In the genomic region with DNA sequence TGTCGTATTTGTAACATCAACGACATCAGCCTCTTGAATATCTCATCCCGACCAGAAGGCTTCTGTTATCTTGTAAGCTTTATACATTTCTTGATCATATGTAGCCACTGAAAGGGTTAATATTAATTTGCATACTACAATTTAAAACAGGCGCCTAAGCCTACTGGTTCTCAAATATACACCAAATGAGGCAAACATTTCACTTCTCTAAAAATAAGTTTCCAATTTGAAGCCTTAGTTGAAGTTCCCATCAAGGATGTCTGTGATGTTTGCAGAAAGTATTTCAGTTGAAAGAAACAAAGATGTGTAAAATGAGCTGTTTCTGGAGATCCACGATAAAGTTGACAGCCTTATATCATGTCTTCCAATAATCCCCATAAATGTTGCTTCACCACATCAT, we compare ENCODE assay signal across 30 cellular contexts.
"Had no signal": no experiment of that assay in that cellular context is flagged by ENCODE, and none has a peak within 500 bp of the region (broad histone marks: within the 10 kb centered on the region; RNA-seq: fewer than 3 reads in every experiment).

No MANE protein-coding gene starts in this region.

- ATAC-seq: gastrocnemius medialis; mucosa of descending colon; natural killer cell treated with Interleukin-12 subunit alpha and Interleukin-12 subunit beta and Interleukin-15 and Interleukin-18, amount 100 ng/mL, for 72 hours; right cardiac atrium had no signal

- H3K27me3 Mint-ChIP-seq: activated naive CD4-positive, alpha-beta T cell treated with anti-CD3 and anti-CD28 coated beads, Interleukin-2, amount 10 ng/mL, durations not matched to agents 7 days and 5 days; brain; natural killer cell treated with Interleukin-12 subunit alpha and Interleukin-12 subunit beta and Interleukin-15 and Interleukin-18, amount 100 ng/mL, for 72 hours had no signal

- H3K9me3 Mint-ChIP-seq: activated naive CD4-positive, alpha-beta T cell treated with anti-CD3 and anti-CD28 coated beads, Interleukin-2, amount 10 ng/mL, durations not matched to agents 7 days and 5 days; activated naive CD8-positive, alpha-beta T cell treated with anti-CD3 and anti-CD28 coated beads, Interleukin-2, amount 10 ng/mL, durations not matched to agents 7 days and 5 days; brain; natural killer cell treated with Interleukin-12 subunit alpha and Interleukin-12 subunit beta and Interleukin-15 and Interleukin-18, amount 100 ng/mL, for 72 hours had no signal

- H3K36me3 Mint-ChIP-seq: activated naive CD4-positive, alpha-beta T cell treated with anti-CD3 and anti-CD28 coated beads, Interleukin-2, amount 10 ng/mL, durations not matched to agents 7 days and 5 days; activated naive CD8-positive, alpha-beta T cell treated with anti-CD3 and anti-CD28 coated beads, Interleukin-2, amount 10 ng/mL, durations not matched to agents 7 days and 5 days; natural killer cell treated with Interleukin-12 subunit alpha and Interleukin-12 subunit beta and Interleukin-15 and Interleukin-18, amount 100 ng/mL, for 72 hours had no signal

- H3K27ac Mint-ChIP-seq: activated naive CD4-positive, alpha-beta T cell treated with anti-CD3 and anti-CD28 coated beads, Interleukin-2, amount 10 ng/mL, durations not matched to agents 7 days and 5 days; activated naive CD8-positive, alpha-beta T cell treated with anti-CD3 and anti-CD28 coated beads, Interleukin-2, amount 10 ng/mL, durations not matched to agents 7 days and 5 days; brain; natural killer cell treated with Interleukin-12 subunit alpha and Interleukin-12 subunit beta and Interleukin-15 and Interleukin-18, amount 100 ng/mL, for 72 hours had no signal

- FAIRE-seq: islet of Langerhans, TTC549, urothelium cell line had no signal

- H3K27ac ChIP-seq: ascending aorta, cardiac muscle cell, colonic mucosa, dorsolateral prefrontal cortex, gastrocnemius medialis, left ventricle myocardium inferior, testis, transverse colon, VCaP had no signal

- H3K4me1 Mint-ChIP-seq: activated naive CD4-positive, alpha-beta T cell treated with anti-CD3 and anti-CD28 coated beads, Interleukin-2, amount 10 ng/mL, durations not matched to agents 7 days and 5 days; activated naive CD8-positive, alpha-beta T cell treated with anti-CD3 and anti-CD28 coated beads, Interleukin-2, amount 10 ng/mL, durations not matched to agents 7 days and 5 days had no signal

- DNase-seq: activated CD4-positive, alpha-beta T cell treated with anti-CD3 and anti-CD28 coated beads for 4 hours; activated CD4-positive, alpha-beta T cell treated with anti-CD3 and anti-CD28 coated beads, Interleukin-2, amount 50 U/mL, for 48 hours; activated CD8-positive, alpha-beta memory T cell treated with anti-CD3 and anti-CD28 coated beads for 24 hours; activated gamma-delta T cell; activated naive CD4-positive, alpha-beta T cell treated with anti-CD3 and anti-CD28 coated beads, Interleukin-2, amount 10 ng/mL, durations not matched to agents 7 days and 5 days; activated naive CD8-positive, alpha-beta T cell treated with anti-CD3 and anti-CD28 coated beads, Interleukin-2, amount 10 ng/mL, durations not matched to agents 7 days and 5 days; activated T-cell treated with anti-CD3 and anti-CD28 coated beads, Interleukin-2, amount 50 U/mL, for 1 hour; cerebellar nuclear complex; colonic mucosa; dorsolateral prefrontal cortex; effector memory CD4-positive, alpha-beta T cell; gastrocnemius medialis; glutamatergic neuron; left ventricle myocardium inferior; mucosa of descending colon; right cardiac atrium; stimulated activated CD4-positive, alpha-beta T cell treated with anti-CD3 and anti-CD28 coated beads, Interleukin-15, amount 100 ng/mL, for 24 hours; stimulated activated CD4-positive, alpha-beta T cell treated with anti-CD3 and anti-CD28 coated beads, Interleukin-2, amount 100 ng/mL, for 24 hours; stimulated activated naive CD4-positive, alpha-beta T cell treated with Interleukin-2 at 50 U/mL for 16 hours; testis; transverse colon had no signal

- H3K4me3 Mint-ChIP-seq: activated naive CD4-positive, alpha-beta T cell treated with anti-CD3 and anti-CD28 coated beads, Interleukin-2, amount 10 ng/mL, durations not matched to agents 7 days and 5 days; activated naive CD8-positive, alpha-beta T cell treated with anti-CD3 and anti-CD28 coated beads, Interleukin-2, amount 10 ng/mL, durations not matched to agents 7 days and 5 days; brain; natural killer cell treated with Interleukin-12 subunit alpha and Interleukin-12 subunit beta and Interleukin-15 and Interleukin-18, amount 100 ng/mL, for 72 hours had no signal

- H3K4me3 ChIP-seq: ascending aorta, cardiac muscle cell, colonic mucosa, dorsolateral prefrontal cortex, gastrocnemius medialis, left ventricle myocardium inferior, lung, mucosa of descending colon, testis, transverse colon had no signal
